1 cellular context compared by ENCODE assay signal in genomic region chr17:41737680-41738023, GRCh38.
TF ChIP-seq lines count a peak whose summit lies in the region.

No MANE protein-coding gene starts in this region.

TF ChIP-seq in A549, 52 proteins besides CTCF, POLR2A, EP300 and RAD21 (continued from another document):
- TF ChIP-seq REST (IDR thresholded peaks at IDR 0.05) (no peak), RARB (CRISPR knock-in tag; IDR thresholded peaks at IDR 0.05) (no peak)
